ENCODE assay signal across 1 cellular context in the genomic region with DNA sequence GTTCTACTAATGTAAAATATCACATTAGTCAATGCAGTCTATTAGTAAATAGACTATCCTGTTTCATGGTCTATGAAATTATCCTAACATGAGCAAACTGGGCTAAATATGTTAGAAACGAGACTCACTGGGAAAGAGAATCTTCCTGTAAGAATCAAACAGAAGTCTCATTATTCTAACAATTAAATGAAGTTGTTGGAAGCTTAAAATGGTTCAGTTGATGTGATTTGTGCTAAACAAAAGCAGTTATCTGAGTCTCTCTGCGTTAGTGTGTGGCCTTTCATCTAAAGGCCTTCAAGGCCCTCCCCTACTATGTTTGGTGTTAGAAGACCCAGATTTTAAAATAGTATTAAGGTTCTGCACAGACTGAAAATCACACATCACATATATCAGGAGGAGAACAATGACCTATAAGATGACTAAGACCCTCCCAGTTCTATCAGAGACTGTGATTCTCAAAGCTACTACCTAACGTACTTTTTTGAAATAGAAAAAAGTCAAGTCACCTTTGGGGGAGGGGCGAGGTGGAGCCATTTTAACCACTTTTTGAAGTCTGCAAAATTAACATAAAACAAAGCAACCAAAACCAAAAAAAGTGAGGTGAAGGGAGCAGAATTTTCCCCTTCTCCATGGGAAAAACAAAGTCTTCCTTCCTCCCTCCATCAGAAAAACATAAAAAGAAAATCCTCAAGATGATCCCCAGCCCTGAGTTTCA.
TF ChIP-seq lines count a peak whose summit lies in the region.

No MANE protein-coding gene starts in this region.

TF ChIP-seq in endothelial cell of umbilical vein, 7 proteins besides CTCF, POLR2A, EP300 and RAD21:
- no peak for TF ChIP-seq POLR2AphosphoS5 (IDR thresholded peaks at IDR 0.05; ENCODE audit: insufficient read depth, low read depth, low read length)
- TF ChIP-seq FOS (IDR thresholded peaks at IDR 0.05; ENCODE audit: borderline replicate concordance, insufficient read depth, low read length), result no peak
